In the genomic region with DNA sequence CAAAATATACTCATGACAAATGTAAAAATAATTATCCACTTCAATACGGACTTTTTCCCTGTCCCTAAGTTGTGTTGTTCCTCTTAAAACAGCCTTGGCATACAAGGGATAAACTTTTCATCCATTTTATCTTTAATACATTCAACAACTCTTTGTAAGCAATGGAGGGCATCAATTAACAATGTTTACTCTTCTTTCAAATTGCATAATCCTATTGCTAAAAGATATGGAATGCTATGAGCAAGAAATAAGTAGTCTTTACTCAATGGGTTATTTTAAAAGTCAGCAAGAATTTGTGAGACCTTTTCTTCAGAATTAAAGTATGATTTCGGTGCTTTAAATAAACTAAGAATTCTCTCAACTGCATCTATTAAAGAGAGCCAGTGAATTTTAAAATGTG, we compare ENCODE assay signal across 1 cellular context.
TF ChIP-seq lines count a peak whose summit lies in the region.

No MANE protein-coding gene starts in this region.

TF ChIP-seq in SK-N-SH, 30 proteins besides CTCF, POLR2A, EP300 and RAD21 (continued from another document):
- TF ChIP-seq ZBTB33 (IDR thresholded peaks at IDR 0.05; ENCODE audit: borderline replicate concordance, low read depth), result no peak
